In genomic region chr14:64812412-64812811, GRCh38 we compare ENCODE assay signal across 8 cellular contexts.
DNase-seq lines count a peak whose midpoint lies in the region; ATAC-seq and TF ChIP-seq lines count a peak whose summit lies in the region.

No MANE protein-coding gene starts in this region.

- H2AFZ ChIP-seq in smooth muscle cell (ENCODE audit: low read depth): no peak overlapping the region

- WGBS in tibial nerve, 2 donors: 35 to 47% methylated on average over 8 of the region's 8 CpGs
- WGBS in smooth muscle cell (ENCODE audit: low lambda C conversion rate): 16% methylated on average over 8 of the region's 8 CpGs

- H4K20me1 ChIP-seq in smooth muscle cell (ENCODE audit: low read depth): no peaks in the 10 kb centered on the region

- no peaks in the 10 kb centered on the region for H3K9me3 ChIP-seq in tibial nerve
- H3K9me3 ChIP-seq in smooth muscle cell (replicated peaks; ENCODE audit: low read depth): no peaks in the 10 kb centered on the region

- H3K36me3 ChIP-seq in tibial nerve (no peaks in the 10 kb centered on the region), smooth muscle cell (ENCODE audit: low read depth) (no peaks in the 10 kb centered on the region)

- no peak overlapping the region for H3K9ac ChIP-seq in smooth muscle cell (ENCODE audit: low read depth)

- DNase-seq in NCI-H2227 (lab: John Stamatoyannopoulos, UW; ENCODE audit: unreplicated experiment): peak; percentile 48
- DNase-seq in central memory CD4-positive, alpha-beta T cell: peak; percentile 45
- DNase-seq in stimulated activated CD4-positive, alpha-beta T cell treated with anti-CD3 and anti-CD28 coated beads, Interleukin-1b, Interleukin-23, amount 100 ng/mL, for 4 hours (ENCODE audit: low read depth in 2 of 2): peak; percentile 15 to 33
- DNase-seq in tibial nerve (ENCODE audit: low spot score in 2 of 2): no peak
- DNase-seq in smooth muscle cell (lab: John Stamatoyannopoulos, UW; ENCODE audit: unreplicated experiment): no peak

- TF ChIP-seq CTCF in tibial nerve (IDR thresholded peaks at IDR 0.05) (no peak), smooth muscle cell (IDR thresholded peaks at IDR 0.05; ENCODE audit: borderline replicate concordance, insufficient read depth, poor library complexity, severe bottlenecking) (no peak)

- H3K27ac ChIP-seq in tibial nerve (no peak overlapping the region), smooth muscle cell (ENCODE audit: low read depth) (no peak overlapping the region)

- no peak overlapping the region for H3K4me3 ChIP-seq in tibial nerve
- H3K4me3 ChIP-seq in smooth muscle cell: no peak overlapping the region

- no peak overlapping the region for H3K4me2 ChIP-seq in smooth muscle cell

- TF ChIP-seq POLR2A in tibial nerve (IDR thresholded peaks at IDR 0.05): no peak

- H3F3A ChIP-seq in smooth muscle cell (ENCODE audit: low read depth): no peaks in the 10 kb centered on the region

- H3K4me1 ChIP-seq in tibial nerve: peaks cover 0 to 9% (median 0%) of the 10 kb centered on the region in 4 donors
- H3K4me1 ChIP-seq in smooth muscle cell (ENCODE audit: low read depth): no peaks in the 10 kb centered on the region

- H3K79me2 ChIP-seq in smooth muscle cell (ENCODE audit: low read depth): no peaks in the 10 kb centered on the region

- ATAC-seq in GM21529 (IDR thresholded peaks at IDR 0.05; ENCODE audit: unreplicated experiment) (peak; percentile 63), HG03354 (IDR thresholded peaks at IDR 0.05; ENCODE audit: poor library complexity, severe bottlenecking, unreplicated experiment) (no peak), GM18873 (IDR thresholded peaks at IDR 0.05; ENCODE audit: low FRiP score, unreplicated experiment) (no peak)

- H3K27me3 ChIP-seq in tibial nerve: no peaks in the 10 kb centered on the region
- H3K27me3 ChIP-seq in smooth muscle cell (ENCODE audit: low read depth): peaks cover 7% of the 10 kb centered on the region

- no peak for TF ChIP-seq EP300 in tibial nerve (IDR thresholded peaks at IDR 0.05)

Comparison
In these comparisons a context has a peak if more than half of its experiments do, and no peak if none do; other contexts are left out.
1. DNase-seq: peak in NCI-H2227 (single experiment), central memory CD4-positive, alpha-beta T cell (single experiment) and stimulated activated CD4-positive, alpha-beta T cell treated with anti-CD3 and anti-CD28 coated beads, Interleukin-1b, Interleukin-23, amount 100 ng/mL, for 4 hours (2 of 2); none in tibial nerve (0 of 2) and smooth muscle cell (single experiment).